ENCODE assay signal across 20 cellular contexts in genomic region chr19:53045536-53045935, GRCh38. TPM values are rescaled to one million over a fixed set of nuclear protein-coding genes. Genes with fewer than 3 reads are reported as not detected.
DNase-seq lines count a peak whose midpoint lies in the region; TF ChIP-seq lines count a peak whose summit lies in the region.
"Had no signal": no experiment of that assay in that cellular context is flagged by ENCODE, and none has a peak within 500 bp of the region (broad histone marks: within the 10 kb centered on the region; RNA-seq: fewer than 3 reads in every experiment).

No MANE protein-coding gene starts in this region.

- H3K4me2 ChIP-seq in osteoblast (ENCODE audit: insufficient read depth, low read length), result no peak overlapping the region

- intact Hi-C loops in sigmoid colon (cut with DNase I), result no loop called here

- no peak overlapping the region for H2AFZ ChIP-seq in osteoblast (ENCODE audit: low read length)

- TF ChIP-seq CTCF in osteoblast (IDR thresholded peaks at IDR 0.05; ENCODE audit: extremely low read depth, low read depth, low read length) (no peak), sigmoid colon (IDR thresholded peaks at IDR 0.05) (no peak)

- 86 to 92% methylated on average over 16 of the region's 16 CpGs for WGBS in sigmoid colon, 2 donors

- DNase-seq in NCI-H146 (lab: John Stamatoyannopoulos, UW) (peak; percentile 33), NCI-H82 treated with DMSO at 0.1 percent for 48 hours (lab: John Stamatoyannopoulos, UW; ENCODE audit: unreplicated experiment) (peak; percentile 16), osteoblast (ENCODE audit: insufficient read length, low spot score, missing footprints) (peak; percentile 21), hypothalamus (lab: John Stamatoyannopoulos, UW) (no peak), sigmoid colon (no peak), CD1c-positive myeloid dendritic cell (ENCODE audit: extremely low spot score) (no peak), H4 (ENCODE audit: low spot score) (no peak)
- DNase-seq: ACHN; BE2C; C1 segment of cervical spinal cord; Caco-2; CD4-positive, alpha-beta T cell; DMS153; DMS79; GF-D8; HCEC 1CT; KBM-7 had no signal

- no peak overlapping the region for H3K4me3 ChIP-seq in osteoblast (ENCODE audit: insufficient read depth, low read length)
- no peak overlapping the region for H3K4me3 ChIP-seq in sigmoid colon

- H3K27ac ChIP-seq in osteoblast (ENCODE audit: low read depth, low read length) (no peak overlapping the region), sigmoid colon (no peak overlapping the region)

- peaks cover 7% of the 10 kb centered on the region for H3K9me3 ChIP-seq in osteoblast (ENCODE audit: low read depth, low read length)
- peaks cover 0 to 26% (median 7%) of the 10 kb centered on the region in 4 donors for H3K9me3 ChIP-seq in sigmoid colon
- H3K9me3 ChIP-seq: BE2C had no signal

- H3K79me2 ChIP-seq in osteoblast (ENCODE audit: insufficient read depth, low read length), result no peaks in the 10 kb centered on the region

- H3K27me3 ChIP-seq in osteoblast (ENCODE audit: insufficient read depth, low read length) (no peaks in the 10 kb centered on the region), sigmoid colon (peaks cover 0 to 13% (median 0%) of the 10 kb centered on the region in 3 donors)
- H3K27me3 ChIP-seq: BE2C had no signal

- no peak for TF ChIP-seq POLR2A in sigmoid colon (IDR thresholded peaks at IDR 0.05)

- H4K20me1 ChIP-seq in osteoblast (ENCODE audit: insufficient read depth, low read length), result no peaks in the 10 kb centered on the region

- no peak for TF ChIP-seq EP300 in sigmoid colon (IDR thresholded peaks at IDR 0.05)

- no peaks in the 10 kb centered on the region for H3K4me1 ChIP-seq in osteoblast (ENCODE audit: insufficient read depth, low read length)
- no peaks in the 10 kb centered on the region for H3K4me1 ChIP-seq in sigmoid colon
- H3K4me1 ChIP-seq: BE2C, Caco-2 had no signal

- H3K36me3 ChIP-seq in osteoblast (ENCODE audit: insufficient read depth, low read length) (no peaks in the 10 kb centered on the region), sigmoid colon (no peaks in the 10 kb centered on the region)
- H3K36me3 ChIP-seq: BE2C had no signal

RNA-seq across cellular contexts. Expression of gene ERVV-2, which starts 1.0 kb away (rescaled TPM):
- total RNA-seq in osteoblast (not detected in 2 replicates), sigmoid colon (not detected)
- polyA plus RNA-seq in sigmoid colon, result not detected
- total RNA-seq in H4 (2014; rRNA removed; shearing (Covaris generic)), result not detected in 2 replicates
- total RNA-seq: CD4-positive, alpha-beta T cell; Daoy; HepG2 had no signal
- polyA plus RNA-seq: HepG2, IgD-negative memory B cell had no signal

RNA-seq across cellular contexts. Expression of gene ERVV-1, which starts 31.8 kb away (rescaled TPM):
- total RNA-seq in osteoblast (not detected in 2 replicates), sigmoid colon (under 1 TPM in 1 of 4 donors, not detected in 3; 0.27 TPM)
- not detected for polyA plus RNA-seq in sigmoid colon
- not detected in 2 replicates for total RNA-seq in H4 (2014; rRNA removed; shearing (Covaris generic))
- total RNA-seq: Caco-2; CD4-positive, alpha-beta T cell; Daoy; HepG2 had no signal
- polyA plus RNA-seq: HepG2 had no signal

RNA-seq across cellular contexts. Expression of gene ZNF160, which starts 57.7 kb away (rescaled TPM):
- total RNA-seq in osteoblast, result 47.7 and 51.8 TPM in 2 replicates
- 10 to 100 TPM; 20.9 to 70.3 (median 31.8) TPM for total RNA-seq in sigmoid colon
- polyA plus RNA-seq in sigmoid colon, result 10 to 100 TPM in 1 of 3 donors, 1 to 10 TPM in 2; 3.7 to 18.7 (median 4.2) TPM
- 12.0 and 18.2 TPM in 2 replicates for total RNA-seq in H4 (2014; rRNA removed; shearing (Covaris generic))

Comparison
In these comparisons a context has a peak if more than half of its experiments do, and no peak if none do; other contexts are left out.
1. DNase-seq: peak in NCI-H146 (single experiment), NCI-H82 treated with DMSO at 0.1 percent for 48 hours (single experiment) and osteoblast (single experiment); none in hypothalamus (0 of 51), sigmoid colon (single experiment), CD1c-positive myeloid dendritic cell (single experiment) and H4 (single experiment).